In the genomic region with DNA sequence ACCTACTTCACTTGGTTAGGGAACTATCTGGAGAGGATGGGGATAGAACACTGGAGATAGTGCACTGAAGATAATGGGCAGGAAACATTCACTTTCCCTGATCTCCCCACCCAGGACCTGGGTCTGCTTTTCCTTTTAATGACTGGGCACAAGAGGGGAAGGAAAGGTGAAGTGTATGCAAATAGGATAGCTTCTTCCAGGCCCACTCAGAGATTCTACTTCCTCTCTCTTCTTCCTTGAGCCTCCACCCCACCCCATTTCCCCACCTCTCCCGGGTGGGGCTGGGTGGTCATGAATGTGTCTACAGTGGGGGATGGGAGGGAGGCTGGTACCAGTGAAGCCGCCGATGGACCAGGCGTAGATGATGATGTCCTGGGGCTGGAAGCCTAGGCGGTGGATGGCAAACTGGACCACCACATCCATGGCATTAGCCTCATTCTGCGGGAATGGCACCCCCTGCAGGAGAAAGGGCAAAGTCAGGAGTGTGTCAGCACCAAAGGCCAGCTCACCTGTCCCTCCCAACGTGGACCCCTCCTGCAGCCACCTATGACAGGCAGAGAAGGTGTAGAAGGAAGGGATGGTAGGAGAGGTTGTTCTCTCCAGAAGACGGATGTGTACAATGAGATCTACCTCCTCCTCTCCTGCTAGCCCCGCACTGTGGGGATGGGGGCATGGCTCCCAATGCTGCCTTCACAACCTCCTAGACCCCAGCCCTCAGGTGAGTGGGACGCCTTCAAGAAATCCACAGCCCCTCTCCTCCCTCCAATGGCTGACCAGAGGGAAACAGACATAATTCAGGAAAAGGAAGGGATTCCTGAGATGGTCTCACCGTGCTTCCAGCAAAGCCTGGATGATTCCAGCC, we compare ENCODE assay signal across 1 cellular context.
A peak's percentile ranks its signal among the peaks of the same experiment; 100 is the strongest.
TF ChIP-seq lines count a peak whose summit lies in the region.

No MANE protein-coding gene starts in this region.

TF ChIP-seq in K562, 482 proteins besides CTCF, POLR2A, EP300 and RAD21 (continues in another document):
- no peak for TF ChIP-seq PHF21A (IDR thresholded peaks at IDR 0.05; ENCODE audit: borderline replicate concordance, low read depth)
- TF ChIP-seq DIDO1 (tag; IDR thresholded peaks at IDR 0.05; ENCODE audit: low read depth) = no peak
- 0 out of 2 replicates have a peak, but pooled peaks have one; percentile 37 for TF ChIP-seq HSF4 (CRISPR knock-in tag; IDR thresholded peaks at IDR 0.05; ENCODE audit: borderline replicate concordance)
- no peak for TF ChIP-seq HOXB6 (CRISPR knock-in tag; IDR thresholded peaks at IDR 0.05; ENCODE audit: borderline replicate concordance)
- TF ChIP-seq CHD1 (IDR thresholded peaks at IDR 0.05; ENCODE audit: low read length) = no peak
- TF ChIP-seq KDM1A (IDR thresholded peaks at IDR 0.05) = no peak
- TF ChIP-seq TCF7L2 (IDR thresholded peaks at IDR 0.05; ENCODE audit: low read depth, low read length) = no peak
- TF ChIP-seq NR2C2 (CRISPR knock-in tag; IDR thresholded peaks at IDR 0.05) = peak; percentile 57; the same call in 1 of the 2 replicates
- TF ChIP-seq NR2C2 (tag; IDR thresholded peaks at IDR 0.05) = no peak
- no peak for TF ChIP-seq CHAMP1 (IDR thresholded peaks at IDR 0.05)
- no peak for TF ChIP-seq GTF3C2 (IDR thresholded peaks at IDR 0.05; ENCODE audit: borderline replicate concordance, extremely low read depth, insufficient read length)
- no peak for TF ChIP-seq ZC3H8 (IDR thresholded peaks at IDR 0.05)
- no peak for TF ChIP-seq TCF7 (IDR thresholded peaks at IDR 0.05; ENCODE audit: borderline replicate concordance)
- no peak for TF ChIP-seq PRPF4 (IDR thresholded peaks at IDR 0.05; ENCODE audit: insufficient read depth, low read depth, low read length, poor library complexity, severe bottlenecking)
- TF ChIP-seq, protein P1, sequence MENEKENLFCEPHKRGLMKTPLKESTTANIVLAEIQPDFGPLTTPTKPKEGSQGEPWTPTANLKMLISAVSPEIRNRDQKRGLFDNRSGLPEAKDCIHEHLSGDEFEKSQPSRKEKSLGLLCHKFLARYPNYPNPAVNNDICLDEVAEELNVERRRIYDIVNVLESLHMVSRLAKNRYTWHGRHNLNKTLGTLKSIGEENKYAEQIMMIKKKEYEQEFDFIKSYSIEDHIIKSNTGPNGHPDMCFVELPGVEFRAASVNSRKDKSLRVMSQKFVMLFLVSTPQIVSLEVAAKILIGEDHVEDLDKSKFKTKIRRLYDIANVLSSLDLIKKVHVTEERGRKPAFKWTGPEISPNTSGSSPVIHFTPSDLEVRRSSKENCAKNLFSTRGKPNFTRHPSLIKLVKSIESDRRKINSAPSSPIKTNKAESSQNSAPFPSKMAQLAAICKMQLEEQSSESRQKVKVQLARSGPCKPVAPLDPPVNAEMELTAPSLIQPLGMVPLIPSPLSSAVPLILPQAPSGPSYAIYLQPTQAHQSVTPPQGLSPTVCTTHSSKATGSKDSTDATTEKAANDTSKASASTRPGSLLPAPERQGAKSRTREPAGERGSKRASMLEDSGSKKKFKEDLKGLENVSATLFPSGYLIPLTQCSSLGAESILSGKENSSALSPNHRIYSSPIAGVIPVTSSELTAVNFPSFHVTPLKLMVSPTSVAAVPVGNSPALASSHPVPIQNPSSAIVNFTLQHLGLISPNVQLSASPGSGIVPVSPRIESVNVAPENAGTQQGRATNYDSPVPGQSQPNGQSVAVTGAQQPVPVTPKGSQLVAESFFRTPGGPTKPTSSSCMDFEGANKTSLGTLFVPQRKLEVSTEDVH (IDR thresholded peaks at IDR 0.05; ENCODE audit: low read depth, partially characterized antibody) = no peak
- TF ChIP-seq, protein P2, sequence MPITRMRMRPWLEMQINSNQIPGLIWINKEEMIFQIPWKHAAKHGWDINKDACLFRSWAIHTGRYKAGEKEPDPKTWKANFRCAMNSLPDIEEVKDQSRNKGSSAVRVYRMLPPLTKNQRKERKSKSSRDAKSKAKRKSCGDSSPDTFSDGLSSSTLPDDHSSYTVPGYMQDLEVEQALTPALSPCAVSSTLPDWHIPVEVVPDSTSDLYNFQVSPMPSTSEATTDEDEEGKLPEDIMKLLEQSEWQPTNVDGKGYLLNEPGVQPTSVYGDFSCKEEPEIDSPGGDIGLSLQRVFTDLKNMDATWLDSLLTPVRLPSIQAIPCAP (CRISPR knock-in tag; IDR thresholded peaks at IDR 0.05; ENCODE audit: borderline replicate concordance) = no peak
- TF ChIP-seq FOXJ2 (tag; IDR thresholded peaks at IDR 0.05) = no peak
- TF ChIP-seq ZNF445 (CRISPR knock-in tag; IDR thresholded peaks at IDR 0.05; ENCODE audit: low read depth) = no peak
- TF ChIP-seq KLF13 (tag; IDR thresholded peaks at IDR 0.05; ENCODE audit: borderline replicate concordance, low read depth) = peak; percentile 13; the same call in 1 of the 2 replicates
- TF ChIP-seq POLR3G (IDR thresholded peaks at IDR 0.05; ENCODE audit: extremely low read depth, insufficient read length, insufficient replicate concordance) = no peak
- TF ChIP-seq ETV5 (CRISPR knock-in tag; IDR thresholded peaks at IDR 0.05; ENCODE audit: low read depth) = no peak
- TF ChIP-seq, protein P3, sequence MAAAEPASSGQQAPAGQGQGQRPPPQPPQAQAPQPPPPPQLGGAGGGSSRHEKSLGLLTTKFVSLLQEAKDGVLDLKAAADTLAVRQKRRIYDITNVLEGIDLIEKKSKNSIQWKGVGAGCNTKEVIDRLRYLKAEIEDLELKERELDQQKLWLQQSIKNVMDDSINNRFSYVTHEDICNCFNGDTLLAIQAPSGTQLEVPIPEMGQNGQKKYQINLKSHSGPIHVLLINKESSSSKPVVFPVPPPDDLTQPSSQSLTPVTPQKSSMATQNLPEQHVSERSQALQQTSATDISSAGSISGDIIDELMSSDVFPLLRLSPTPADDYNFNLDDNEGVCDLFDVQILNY (CRISPR knock-in tag; IDR thresholded peaks at IDR 0.05) = no peak
- TF ChIP-seq PHTF2 (CRISPR knock-in tag; IDR thresholded peaks at IDR 0.05) = no peak
- no peak for TF ChIP-seq ZNF280A (IDR thresholded peaks at IDR 0.05; ENCODE audit: low read depth, partially characterized antibody)
- no peak for TF ChIP-seq ZBED1 (IDR thresholded peaks at IDR 0.05)
- no peak for TF ChIP-seq TAF7 (tag; IDR thresholded peaks at IDR 0.05)
- no peak for TF ChIP-seq CBX3 (IDR thresholded peaks at IDR 0.05; ENCODE audit: borderline replicate concordance in 1 of 2, low read length in 2 of 2)
- no peak for TF ChIP-seq PHB2 (IDR thresholded peaks at IDR 0.05; ENCODE audit: low read depth)
- TF ChIP-seq GABPB1 (CRISPR knock-in tag; IDR thresholded peaks at IDR 0.05) = 0 out of 2 replicates have a peak, but pooled peaks have one; percentile 34
- no peak for TF ChIP-seq MAFF (IDR thresholded peaks at IDR 0.05; ENCODE audit: low read length)
- no peak for TF ChIP-seq CBFB (CRISPR knock-in tag; IDR thresholded peaks at IDR 0.05)
- TF ChIP-seq, protein P4, sequence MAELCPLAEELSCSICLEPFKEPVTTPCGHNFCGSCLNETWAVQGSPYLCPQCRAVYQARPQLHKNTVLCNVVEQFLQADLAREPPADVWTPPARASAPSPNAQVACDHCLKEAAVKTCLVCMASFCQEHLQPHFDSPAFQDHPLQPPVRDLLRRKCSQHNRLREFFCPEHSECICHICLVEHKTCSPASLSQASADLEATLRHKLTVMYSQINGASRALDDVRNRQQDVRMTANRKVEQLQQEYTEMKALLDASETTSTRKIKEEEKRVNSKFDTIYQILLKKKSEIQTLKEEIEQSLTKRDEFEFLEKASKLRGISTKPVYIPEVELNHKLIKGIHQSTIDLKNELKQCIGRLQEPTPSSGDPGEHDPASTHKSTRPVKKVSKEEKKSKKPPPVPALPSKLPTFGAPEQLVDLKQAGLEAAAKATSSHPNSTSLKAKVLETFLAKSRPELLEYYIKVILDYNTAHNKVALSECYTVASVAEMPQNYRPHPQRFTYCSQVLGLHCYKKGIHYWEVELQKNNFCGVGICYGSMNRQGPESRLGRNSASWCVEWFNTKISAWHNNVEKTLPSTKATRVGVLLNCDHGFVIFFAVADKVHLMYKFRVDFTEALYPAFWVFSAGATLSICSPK (IDR thresholded peaks at IDR 0.05; ENCODE audit: borderline replicate concordance) = no peak
- TF ChIP-seq NFE2 (IDR thresholded peaks at IDR 0.05; ENCODE audit: low read depth) = no peak
- TF ChIP-seq RBM25 (IDR thresholded peaks at IDR 0.05; ENCODE audit: low read depth, low read length, severe bottlenecking) = no peak
- TF ChIP-seq SRSF3 (IDR thresholded peaks at IDR 0.05; ENCODE audit: insufficient read depth, low read length) = no peak
- no peak for TF ChIP-seq ARHGAP35 (IDR thresholded peaks at IDR 0.05; ENCODE audit: partially characterized antibody)
- TF ChIP-seq NR2F6 (CRISPR knock-in tag; IDR thresholded peaks at IDR 0.05) = no peak
- no peak for TF ChIP-seq TEAD4 (IDR thresholded peaks at IDR 0.05; ENCODE audit: low read length)
- 0 out of 2 replicates have a peak, but pooled peaks have one; percentile 51 for TF ChIP-seq TEAD4 (CRISPR knock-in tag; IDR thresholded peaks at IDR 0.05; ENCODE audit: borderline replicate concordance)
- no peak for TF ChIP-seq ZNF830 (CRISPR knock-in tag; IDR thresholded peaks at IDR 0.05)
- TF ChIP-seq ELF2 (CRISPR knock-in tag; IDR thresholded peaks at IDR 0.05) = no peak
- TF ChIP-seq ZNF347 (CRISPR knock-in tag; IDR thresholded peaks at IDR 0.05; ENCODE audit: low read depth) = no peak
- no peak for TF ChIP-seq PRDM10 (IDR thresholded peaks at IDR 0.05; ENCODE audit: partially characterized antibody)
- TF ChIP-seq WHSC1 (IDR thresholded peaks at IDR 0.05; ENCODE audit: low read length) = no peak
